In genomic region chr12:4011597-4011996, GRCh38 we compare ENCODE assay signal across 14 cellular contexts.
DNase-seq lines count a peak whose midpoint lies in the region; ATAC-seq and TF ChIP-seq lines count a peak whose summit lies in the region.
"Had no signal": no experiment of that assay in that cellular context is flagged by ENCODE, and none has a peak within 500 bp of the region (broad histone marks: within the 10 kb centered on the region; RNA-seq: fewer than 3 reads in every experiment).

No MANE protein-coding gene starts in this region.

- H3K4me1 Mint-ChIP-seq in type B pancreatic cell (ENCODE audit: unreplicated experiment): peaks cover 21% of the 10 kb centered on the region
- H3K4me1 Mint-ChIP-seq: central memory CD8-positive, alpha-beta T cell had no signal

- TF ChIP-seq CTCF in choroid plexus epithelial cell (conservative IDR thresholded peaks at IDR 0.05; ENCODE audit: low read depth, low read length): no peak
- TF ChIP-seq CTCF in left lung (IDR thresholded peaks at IDR 0.05): no peak
- no peak for TF ChIP-seq CTCF in type B pancreatic cell (conservative IDR thresholded peaks at IDR 0.05)
- no peak for TF ChIP-seq CTCF in right atrium auricular region (IDR thresholded peaks at IDR 0.05)

- H3K27me3 ChIP-seq in left lung: no peaks in the 10 kb centered on the region
- H3K27me3 ChIP-seq in right atrium auricular region: no peaks in the 10 kb centered on the region

- intact Hi-C loops in left lung (cut with DNase I): no loop called here

- no peaks in the 10 kb centered on the region for H3K9me3 ChIP-seq in left lung
- H3K9me3 ChIP-seq in right atrium auricular region: no peaks in the 10 kb centered on the region
- H3K9me3 ChIP-seq: BE2C had no signal

- peak; percentile 72 for DNase-seq in LoVo (ENCODE audit: low spot score)
- DNase-seq in choroid plexus epithelial cell (ENCODE audit: low read depth): peak; percentile 38
- DNase-seq in left lung: peak in 1 of 2 donors; percentile 67
- DNase-seq in type B pancreatic cell (ENCODE audit: extremely low spot score, unreplicated experiment): no peak
- no peak for DNase-seq in NCI-H510A treated with DMSO at 0.1 percent for 48 hours (lab: John Stamatoyannopoulos, UW)
- DNase-seq in right atrium auricular region (ENCODE audit: low spot score): no peak
- DNase-seq: activated CD4-positive, alpha-beta memory T cell treated with anti-CD3 and anti-CD28 coated beads for 36 hours; activated T-cell treated with anti-CD3 and anti-CD28 coated beads, Interleukin-2, amount 50 U/mL, for 48 hours; BE2C; NCI-H187 treated with DMSO at 0.1 percent for 48 hours; NCI-H510A; stimulated activated CD4-positive, alpha-beta T cell treated with anti-CD3 and anti-CD28 coated beads, Interleukin-15, amount 100 ng/mL, for 24 hours had no signal

- peaks cover 7% of the 10 kb centered on the region for H3K9me3 Mint-ChIP-seq in type B pancreatic cell
- H3K9me3 Mint-ChIP-seq: activated CD4-positive, alpha-beta memory T cell treated with anti-CD3 and anti-CD28 coated beads for 36 hours; central memory CD8-positive, alpha-beta T cell had no signal

- H3K27me3 Mint-ChIP-seq in type B pancreatic cell: peaks cover 4% of the 10 kb centered on the region
- H3K27me3 Mint-ChIP-seq: activated CD4-positive, alpha-beta memory T cell treated with anti-CD3 and anti-CD28 coated beads for 36 hours; central memory CD8-positive, alpha-beta T cell had no signal

- ATAC-seq in left lung (peak; percentile 82), HG02571 (IDR thresholded peaks at IDR 0.05; ENCODE audit: unreplicated experiment) (no peak)

- no peaks in the 10 kb centered on the region for H3K36me3 ChIP-seq in left lung
- no peaks in the 10 kb centered on the region for H3K36me3 ChIP-seq in right atrium auricular region
- H3K36me3 ChIP-seq: BE2C had no signal

- H3K4me3 ChIP-seq in choroid plexus epithelial cell (ENCODE audit: low read depth, low read length) (no peak overlapping the region), left lung (no peak overlapping the region), right atrium auricular region (no peak overlapping the region)

- no peak overlapping the region for H3K4me3 Mint-ChIP-seq in type B pancreatic cell
- H3K4me3 Mint-ChIP-seq: activated CD4-positive, alpha-beta memory T cell treated with anti-CD3 and anti-CD28 coated beads for 36 hours; central memory CD8-positive, alpha-beta T cell had no signal

- peaks cover 0 to 2% of the 10 kb centered on the region in 2 donors for H3K4me1 ChIP-seq in left lung
- H3K4me1 ChIP-seq in right atrium auricular region: no peaks in the 10 kb centered on the region
- H3K4me1 ChIP-seq: BE2C had no signal

- H3K36me3 Mint-ChIP-seq in type B pancreatic cell: peaks cover 4% of the 10 kb centered on the region
- H3K36me3 Mint-ChIP-seq: activated CD4-positive, alpha-beta memory T cell treated with anti-CD3 and anti-CD28 coated beads for 36 hours had no signal

- peak overlapping the region; percentile 58 for H3K27ac Mint-ChIP-seq in type B pancreatic cell
- H3K27ac Mint-ChIP-seq: activated CD4-positive, alpha-beta memory T cell treated with anti-CD3 and anti-CD28 coated beads for 36 hours had no signal

- H3K27ac ChIP-seq in left lung: peak overlapping the region; percentile 20 to 45
- no peak overlapping the region for H3K27ac ChIP-seq in right atrium auricular region

Comparison
In these comparisons a context has a peak if more than half of its experiments do, and no peak if none do; other contexts are left out.
1. DNase-seq: peak in LoVo (single experiment) and choroid plexus epithelial cell (single experiment); none in type B pancreatic cell (single experiment), NCI-H510A treated with DMSO at 0.1 percent for 48 hours (single experiment) and right atrium auricular region (single experiment).
2. H3K27ac ChIP-seq: peak in left lung (2 of 2); none in right atrium auricular region (0 of 2).